Comparison of ENCODE assay signal across 12 cellular contexts in the genomic region with DNA sequence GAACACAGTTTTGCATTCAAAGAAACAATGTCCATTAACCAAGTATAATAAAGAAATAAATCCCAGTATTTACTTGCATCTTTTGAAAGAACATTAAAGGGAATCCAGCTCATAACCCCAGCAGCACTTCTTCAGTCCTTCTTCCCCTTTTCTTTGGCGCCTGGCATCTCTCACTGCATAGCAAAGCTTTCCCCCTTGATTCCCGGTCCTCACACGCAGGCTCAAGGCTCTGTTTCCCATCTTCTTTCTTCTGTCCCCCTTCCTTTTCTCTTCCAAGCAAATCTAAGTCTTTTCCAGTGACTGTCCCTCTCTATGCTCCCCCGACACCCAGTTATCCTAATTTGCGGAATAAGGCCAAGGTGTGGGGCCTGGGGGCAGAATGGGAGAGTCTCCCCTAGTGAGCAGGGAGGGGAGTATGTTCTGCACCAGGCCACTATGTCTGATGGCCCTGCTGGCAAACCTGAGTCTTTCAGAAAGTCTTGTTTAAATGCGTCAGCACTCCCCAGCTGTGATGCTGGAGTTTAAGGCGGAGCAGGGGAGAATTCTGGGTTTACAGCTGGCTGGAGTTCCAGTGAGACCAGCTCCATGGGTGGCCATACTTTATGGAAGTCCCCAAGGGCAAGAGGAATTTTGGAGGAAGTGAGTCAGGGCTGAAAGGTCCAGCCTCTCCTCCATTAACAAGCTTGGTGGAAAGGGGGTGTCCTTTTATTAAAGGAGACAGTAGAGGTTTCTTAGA. TPM values are rescaled to one million over a fixed set of nuclear protein-coding genes. Genes with fewer than 3 reads are reported as not detected.
DNase-seq lines count a peak whose midpoint lies in the region; TF ChIP-seq lines count a peak whose summit lies in the region.
"Had no signal": no experiment of that assay in that cellular context is flagged by ENCODE, and none has a peak within 500 bp of the region (broad histone marks: within the 10 kb centered on the region; RNA-seq: fewer than 3 reads in every experiment).

No MANE protein-coding gene starts in this region.

- H3K9me3 ChIP-seq in HUES64 (ENCODE audit: insufficient read depth, low read depth, low read length) (no peaks in the 10 kb centered on the region), duodenal mucosa (ENCODE audit: control insufficient read depth in 1 of 2, low read length in 2 of 2) (no peaks in the 10 kb centered on the region), mesodermal cell (ENCODE audit: control insufficient read depth, low read length) (no peaks in the 10 kb centered on the region)
- H3K9me3 ChIP-seq: Caco-2 had no signal

- H3K4me3 Mint-ChIP-seq in glutamatergic neuron (ENCODE audit: unreplicated experiment): no peak overlapping the region
- H3K4me3 Mint-ChIP-seq: stimulated activated naive CD8-positive, alpha-beta T cell treated with anti-CD3 and anti-CD28 coated beads, Interleukin-15, Interleukin-2, amounts not matched to agents 100 ng/mL and 50 ng/mL, for 24 hours had no signal

- H3K27ac Mint-ChIP-seq in glutamatergic neuron (ENCODE audit: unreplicated experiment): no peak overlapping the region
- H3K27ac Mint-ChIP-seq: stimulated activated naive CD8-positive, alpha-beta T cell treated with anti-CD3 and anti-CD28 coated beads, Interleukin-15, Interleukin-2, amounts not matched to agents 100 ng/mL and 50 ng/mL, for 24 hours had no signal

- peaks cover 22% of the 10 kb centered on the region for H3K4me1 Mint-ChIP-seq in glutamatergic neuron (ENCODE audit: low read depth, unreplicated experiment)

- H3K27me3 Mint-ChIP-seq in glutamatergic neuron (ENCODE audit: unreplicated experiment): peaks cover 7% of the 10 kb centered on the region
- H3K27me3 Mint-ChIP-seq: stimulated activated naive CD8-positive, alpha-beta T cell treated with anti-CD3 and anti-CD28 coated beads, Interleukin-15, Interleukin-2, amounts not matched to agents 100 ng/mL and 50 ng/mL, for 24 hours had no signal

- H3K27me3 ChIP-seq in HUES64 (ENCODE audit: insufficient read depth, low read length): no peaks in the 10 kb centered on the region
- H3K27me3 ChIP-seq in duodenal mucosa (ENCODE audit: control insufficient read depth in 1 of 2, insufficient read depth in 2 of 2, low read length in 2 of 2): no peaks in the 10 kb centered on the region

- H3K36me3 ChIP-seq in HUES64 (ENCODE audit: insufficient read depth, low read length): no peaks in the 10 kb centered on the region
- peaks cover 18 to 35% of the 10 kb centered on the region in 2 donors for H3K36me3 ChIP-seq in duodenal mucosa (ENCODE audit: control insufficient read depth in 1 of 2, insufficient read depth in 2 of 2, low read length in 2 of 2)
- H3K36me3 ChIP-seq in mesodermal cell (ENCODE audit: control insufficient read depth, insufficient read depth, low read length): peaks cover 7% of the 10 kb centered on the region

- no peak for TF ChIP-seq CTCF in glutamatergic neuron (IDR thresholded peaks at IDR 0.05; ENCODE audit: partially characterized antibody, unreplicated experiment)

- H3K9me3 Mint-ChIP-seq in glutamatergic neuron (ENCODE audit: unreplicated experiment): peaks cover 3% of the 10 kb centered on the region
- H3K9me3 Mint-ChIP-seq: stimulated activated naive CD8-positive, alpha-beta T cell treated with anti-CD3 and anti-CD28 coated beads, Interleukin-15, Interleukin-2, amounts not matched to agents 100 ng/mL and 50 ng/mL, for 24 hours had no signal

- H3K27ac ChIP-seq in HUES64 (ENCODE audit: low read depth, low read length) (peak overlapping the region; percentile 21; the same call in 1 of the 2 replicates), duodenal mucosa (ENCODE audit: low read depth, low read length) (peak overlapping the region; percentile 22), mesodermal cell (ENCODE audit: low read depth, low read length, severe bottlenecking) (peak overlapping the region; percentile 57)

- WGBS in HUES64: 64% methylated on average over 7 of the region's 7 CpGs
- 74 to 75% methylated on average over 5 of the region's 7 CpGs for WGBS in mesodermal cell (ENCODE audit: insufficient coverage in 2 of 2), 2 experiments

- DNase-seq in A172 (ENCODE audit: low spot score) (peak; percentile 96), DMS 273 treated with DMSO at 0.1 percent for 48 hours (lab: John Stamatoyannopoulos, UW) (no peak), inferior parietal cortex (ENCODE audit: extremely low spot score) (no peak), RPMI8226 (no peak), glutamatergic neuron (no peak)
- DNase-seq: Caco-2, NCI-H187 treated with DMSO at 0.1 percent for 48 hours had no signal

- H3K9ac ChIP-seq in HUES64 (ENCODE audit: low read depth, low read length) (no peak overlapping the region), duodenal mucosa (ENCODE audit: low read depth in 1 of 2, low read length in 2 of 2) (no peak overlapping the region)

- H3K4me3 ChIP-seq in HUES64 (ENCODE audit: low read length): no peak overlapping the region
- no peak overlapping the region for H3K4me3 ChIP-seq in duodenal mucosa (ENCODE audit: low read depth in 1 of 2, low read length in 2 of 2)
- H3K4me3 ChIP-seq in mesodermal cell (ENCODE audit: extremely low read depth, insufficient read depth, low read length, poor library complexity, severe bottlenecking): no peak overlapping the region
- H3K4me3 ChIP-seq: lung had no signal

- H3K36me3 Mint-ChIP-seq in glutamatergic neuron (ENCODE audit: unreplicated experiment): no peaks in the 10 kb centered on the region

- H3K4me1 ChIP-seq in HUES64 (ENCODE audit: insufficient read depth, low read length) (peaks cover 3% of the 10 kb centered on the region), duodenal mucosa (ENCODE audit: control insufficient read depth in 1 of 2, insufficient read depth in 2 of 2, low read length in 2 of 2) (peaks cover 0 to 35% of the 10 kb centered on the region in 2 donors), mesodermal cell (ENCODE audit: control insufficient read depth, insufficient read depth, low read length, poor library complexity, severe bottlenecking) (peaks cover 29% of the 10 kb centered on the region)
- H3K4me1 ChIP-seq: Caco-2 had no signal

RNA-seq across cellular contexts. Expression of a gene that starts 42.1 kb away (rescaled TPM):
- not detected in 2 replicates for total RNA-seq in A172 (2014; rRNA removed; shearing (Covaris generic))
- 1.6 TPM for polyA plus RNA-seq in HUES64 (2013, experiment 1 of 2)
- polyA plus RNA-seq in HUES64 (2013, experiment 2 of 2): 3.2 TPM
- polyA plus RNA-seq in mesodermal cell (2013, experiment 1 of 2): not detected
- polyA plus RNA-seq in mesodermal cell (2013, experiment 2 of 2): not detected
- 0.83 TPM for total RNA-seq in glutamatergic neuron (ENCODE audit: unreplicated experiment)
- total RNA-seq: Caco-2 had no signal

RNA-seq across cellular contexts. Expression of a gene that starts 45.8 kb away (rescaled TPM):
- 59.9 and 61.1 TPM in 2 replicates for total RNA-seq in A172 (2014; rRNA removed; shearing (Covaris generic))
- 18.8 TPM for polyA plus RNA-seq in HUES64 (2013, experiment 1 of 2)
- 21.3 TPM for polyA plus RNA-seq in HUES64 (2013, experiment 2 of 2)
- 35.5 TPM for polyA plus RNA-seq in mesodermal cell (2013, experiment 1 of 2)
- 28.0 TPM for polyA plus RNA-seq in mesodermal cell (2013, experiment 2 of 2)
- 27.6 TPM for total RNA-seq in glutamatergic neuron (ENCODE audit: unreplicated experiment)

RNA-seq across cellular contexts. Expression of a gene that starts 48.2 kb away (rescaled TPM):
- 14.6 and 26.8 TPM in 2 replicates for total RNA-seq in A172 (2014; rRNA removed; shearing (Covaris generic))
- polyA plus RNA-seq in HUES64 (2013, experiment 1 of 2): 2.5 TPM
- 3.7 TPM for polyA plus RNA-seq in HUES64 (2013, experiment 2 of 2)
- polyA plus RNA-seq in mesodermal cell (2013, experiment 1 of 2): 6.7 TPM
- 7.2 TPM for polyA plus RNA-seq in mesodermal cell (2013, experiment 2 of 2)
- 19.5 TPM for total RNA-seq in glutamatergic neuron (ENCODE audit: unreplicated experiment)
